In genomic region chr11:22347857-22348496, GRCh38 we compare ENCODE assay signal across 35 cellular contexts. TPM values are rescaled to one million over a fixed set of nuclear protein-coding genes. Genes with fewer than 3 reads are reported as not detected.
"Had no signal": no experiment of that assay in that cellular context is flagged by ENCODE, and none has a peak within 500 bp of the region (broad histone marks: within the 10 kb centered on the region; RNA-seq: fewer than 3 reads in every experiment).

No MANE protein-coding gene starts in this region.

- H2AFZ ChIP-seq: hepatocyte had no signal

- ATAC-seq: body of pancreas; effector memory CD8-positive, alpha-beta T cell; gastrocnemius medialis; left ventricle myocardium superior; psoas muscle; stimulated activated memory B cell treated with anti-CD40 and anti-IgM and Interleukin-4, amounts not matched to agents 10 μg/mL and 1 μg/mL and 100 μg/mL, for 72 hours; stimulated activated naive CD8-positive, alpha-beta T cell treated with anti-CD3 and anti-CD28 coated beads, Interleukin-15, amount 100 ng/mL, for 72 hours had no signal

- H3K4me1 ChIP-seq: adrenal gland, gastrocnemius medialis, psoas muscle, uterus had no signal

- H3K79me2 ChIP-seq: hepatocyte had no signal

- H3K9me3 ChIP-seq: adrenal gland, body of pancreas, gastrocnemius medialis, neutrophil, ovary, psoas muscle, uterus had no signal

- DNase-seq: activated CD4-positive, alpha-beta T cell treated with anti-CD3 and anti-CD28 coated beads for 4 hours; activated CD4-positive, alpha-beta T cell treated with anti-CD3 and anti-CD28 coated beads, Interleukin-2, amount 50 U/mL, for 48 hours; activated CD4-positive, CD25-positive, alpha-beta regulatory T cell; activated CD8-positive, alpha-beta memory T cell treated with anti-CD3 and anti-CD28 coated beads, Interleukin-2, amount 50 U/mL, for 4 hours; activated effector memory CD4-positive, alpha-beta T cell treated with anti-CD3 and anti-CD28 coated beads, Interleukin-2, amount 50 U/mL, for 16 hours; activated naive CD4-positive, alpha-beta T cell treated with anti-CD3 and anti-CD28 coated beads for 36 hours; activated naive CD8-positive, alpha-beta T cell treated with anti-CD3 and anti-CD28 coated beads for 36 hours; activated T-cell treated with anti-CD3 and anti-CD28 coated beads, Interleukin-2, amount 50 U/mL, for 1 hour; adrenal gland; aorta; body of pancreas; cortex of kidney; effector memory CD8-positive, alpha-beta T cell; erythroblast; gastrocnemius medialis; islet precursor cell; left ventricle myocardium superior; naive B cell; nephron progenitor cell; ovary; psoas muscle; stimulated activated CD4-positive, alpha-beta T cell treated with anti-CD3 and anti-CD28 coated beads, Interleukin-1b, Interleukin-23, amount 100 ng/mL, for 48 hours; stimulated activated CD4-positive, alpha-beta T cell treated with anti-CD3 and anti-CD28 coated beads, Interleukin-4, amount 100 ng/mL, for 4 hours; stimulated activated CD8-positive, alpha-beta memory T cell treated with anti-CD3 and anti-CD28 coated beads, Interleukin-4, amount 100 ng/mL, for 48 hours; stimulated activated naive CD8-positive, alpha-beta T cell treated with anti-CD3 and anti-CD28 coated beads, Interleukin-15, amount 100 ng/mL, for 72 hours; substantia nigra; uterus had no signal

- H3K4me3 ChIP-seq: adrenal gland, body of pancreas, cardiac muscle cell, gastrocnemius medialis, hepatocyte, ovary, psoas muscle, smooth muscle cell, uterus had no signal

- H3K36me3 Mint-ChIP-seq: activated naive CD8-positive, alpha-beta T cell treated with anti-CD3 and anti-CD28 coated beads for 36 hours; naive B cell; stimulated activated memory B cell treated with anti-CD40 and anti-IgM and Interleukin-4, amounts not matched to agents 10 μg/mL and 1 μg/mL and 100 μg/mL, for 72 hours; type B pancreatic cell had no signal

- H3K27ac ChIP-seq: adrenal gland, body of pancreas, cardiac muscle cell, gastrocnemius medialis, hepatocyte, neutrophil, ovary, psoas muscle, uterus had no signal

- H3K36me3 ChIP-seq: adrenal gland, cardiac muscle cell, gastrocnemius medialis, neutrophil, ovary, uterus had no signal

- H3K4me2 ChIP-seq: hepatocyte, smooth muscle cell had no signal

- H3K27ac Mint-ChIP-seq: activated naive CD4-positive, alpha-beta T cell treated with anti-CD3 and anti-CD28 coated beads for 36 hours; activated naive CD8-positive, alpha-beta T cell treated with anti-CD3 and anti-CD28 coated beads for 36 hours; activated T-helper 1 cell treated with anti-CD3 and anti-CD28 coated beads, Interleukin-12 subunit alpha, Interleukin-12 subunit beta, Interleukin-2, Interleukin-4 antibody, amounts not matched to agents 30 ng/mL and 10 ng/mL and 1 ng/mL, durations not matched to agents 14 hours and 24 hours and 36 hours; effector memory CD8-positive, alpha-beta T cell; naive B cell; nephron progenitor cell; stimulated activated memory B cell treated with anti-CD40 and anti-IgM and Interleukin-4, amounts not matched to agents 10 μg/mL and 1 μg/mL and 100 μg/mL, for 72 hours; stimulated activated naive CD8-positive, alpha-beta T cell treated with anti-CD3 and anti-CD28 coated beads, Interleukin-15, amount 100 ng/mL, for 72 hours; T-helper 2 cell treated with Interferon-gamma antibody and Interleukin-4, amounts not matched to agents 5 μg/mL and 100 μg/mL, for 36 hours; type B pancreatic cell had no signal

- H3K9me3 Mint-ChIP-seq: activated naive CD4-positive, alpha-beta T cell treated with anti-CD3 and anti-CD28 coated beads for 36 hours; activated naive CD8-positive, alpha-beta T cell treated with anti-CD3 and anti-CD28 coated beads for 36 hours; activated T-helper 1 cell treated with anti-CD3 and anti-CD28 coated beads, Interleukin-12 subunit alpha, Interleukin-12 subunit beta, Interleukin-2, Interleukin-4 antibody, amounts not matched to agents 30 ng/mL and 10 ng/mL and 1 ng/mL, durations not matched to agents 14 hours and 24 hours and 36 hours; effector memory CD8-positive, alpha-beta T cell; nephron progenitor cell; stimulated activated memory B cell treated with anti-CD40 and anti-IgM and Interleukin-4, amounts not matched to agents 10 μg/mL and 1 μg/mL and 100 μg/mL, for 72 hours; stimulated activated naive CD8-positive, alpha-beta T cell treated with anti-CD3 and anti-CD28 coated beads, Interleukin-15, amount 100 ng/mL, for 72 hours; T-helper 2 cell treated with Interferon-gamma antibody and Interleukin-4, amounts not matched to agents 5 μg/mL and 100 μg/mL, for 36 hours; type B pancreatic cell had no signal

- H3K4me3 Mint-ChIP-seq: activated naive CD4-positive, alpha-beta T cell treated with anti-CD3 and anti-CD28 coated beads for 36 hours; activated naive CD8-positive, alpha-beta T cell treated with anti-CD3 and anti-CD28 coated beads for 36 hours; activated T-helper 1 cell treated with anti-CD3 and anti-CD28 coated beads, Interleukin-12 subunit alpha, Interleukin-12 subunit beta, Interleukin-2, Interleukin-4 antibody, amounts not matched to agents 30 ng/mL and 10 ng/mL and 1 ng/mL, durations not matched to agents 14 hours and 24 hours and 36 hours; effector memory CD8-positive, alpha-beta T cell; naive B cell; nephron progenitor cell; stimulated activated memory B cell treated with anti-CD40 and anti-IgM and Interleukin-4, amounts not matched to agents 10 μg/mL and 1 μg/mL and 100 μg/mL, for 72 hours; stimulated activated naive CD8-positive, alpha-beta T cell treated with anti-CD3 and anti-CD28 coated beads, Interleukin-15, amount 100 ng/mL, for 72 hours; T-helper 2 cell treated with Interferon-gamma antibody and Interleukin-4, amounts not matched to agents 5 μg/mL and 100 μg/mL, for 36 hours; type B pancreatic cell had no signal

RNA-seq across cellular contexts. Expression of gene SLC17A6, which starts 9.8 kb away (rescaled TPM):
- polyA plus RNA-seq: adrenal gland, aorta, cardiac muscle cell, hepatocyte, ovary, psoas muscle, smooth muscle cell had no signal
